Comparison of ENCODE assay signal across 8 cellular contexts in genomic region chr14:70317969-70318634, GRCh38. TPM values are rescaled to one million over a fixed set of nuclear protein-coding genes. Genes with fewer than 3 reads are reported as not detected.
A peak's percentile ranks its signal among the peaks of the same experiment; 100 is the strongest.
DNase-seq lines count a peak whose midpoint lies in the region; ATAC-seq, FAIRE-seq and TF ChIP-seq lines count a peak whose summit lies in the region.

No MANE protein-coding gene starts in this region.

- peak; percentile 50 to 64 for ATAC-seq in gastrocnemius medialis
- no peak for ATAC-seq in activated naive CD4-positive, alpha-beta T cell treated with anti-CD3 and anti-CD28 coated beads, Interleukin-2, amount 50 U/mL, for 72 hours
- ATAC-seq in HG02840 (IDR thresholded peaks at IDR 0.05; ENCODE audit: low FRiP score, unreplicated experiment): no peak
- ATAC-seq in GM21619 (IDR thresholded peaks at IDR 0.05; ENCODE audit: unreplicated experiment): no peak

- H3K9me3 Mint-ChIP-seq in activated naive CD4-positive, alpha-beta T cell treated with anti-CD3 and anti-CD28 coated beads, Interleukin-2, amount 50 U/mL, for 72 hours: peaks cover 0 to 6% of the 10 kb centered on the region in 2 donors

- H3K4me3 ChIP-seq in SJCRH30 (no peak overlapping the region), gastrocnemius medialis (no peak overlapping the region)

- H3K9me3 ChIP-seq in SJCRH30 (replicated peaks) (no peaks in the 10 kb centered on the region), gastrocnemius medialis (no peaks in the 10 kb centered on the region)

- no peak for TF ChIP-seq EP300 in Ishikawa (IDR thresholded peaks at IDR 0.05; ENCODE audit: borderline replicate concordance)

- no peak for TF ChIP-seq POLR2A in gastrocnemius medialis (IDR thresholded peaks at IDR 0.05)

- H3K27ac Mint-ChIP-seq in activated naive CD4-positive, alpha-beta T cell treated with anti-CD3 and anti-CD28 coated beads, Interleukin-2, amount 50 U/mL, for 72 hours: no peak overlapping the region

- peak; percentile 74 for TF ChIP-seq CTCF in D721Med (IDR thresholded peaks at IDR 0.05; ENCODE audit: insufficient read depth, missing control alignments)
- TF ChIP-seq CTCF in gastrocnemius medialis (IDR thresholded peaks at IDR 0.05 in 4 of 5, conservative IDR thresholded peaks at IDR 0.05 in 1 of 5): peak in 3 of 5 experiments; percentile 10 to 37 (median 21)

- FAIRE-seq in D721Med (lab: Jason Lieb, UNC): peak; percentile 46

- peak; percentile 68 for TF ChIP-seq RAD21 in Ishikawa (IDR thresholded peaks at IDR 0.05; ENCODE audit: low read depth)

- no peaks in the 10 kb centered on the region for H3K36me3 Mint-ChIP-seq in activated naive CD4-positive, alpha-beta T cell treated with anti-CD3 and anti-CD28 coated beads, Interleukin-2, amount 50 U/mL, for 72 hours

- H3K27me3 ChIP-seq in SJCRH30: no peaks in the 10 kb centered on the region
- no peaks in the 10 kb centered on the region for H3K27me3 ChIP-seq in gastrocnemius medialis

- intact Hi-C loops in gastrocnemius medialis (cut with DNase I; ENCODE audit: low total_unique reads): loop anchor here (2.0 to 5.0 kb wide), 2 partner anchors 271 to 499 kb away; no protein-coding TSS in a partner anchor

- H3K27ac ChIP-seq in SJCRH30 (no peak overlapping the region), gastrocnemius medialis (no peak overlapping the region)

- H3K36me3 ChIP-seq in SJCRH30 (no peaks in the 10 kb centered on the region), gastrocnemius medialis (no peaks in the 10 kb centered on the region)

- DNase-seq in D721Med (ENCODE audit: insufficient read length, low spot score) (no peak), SJCRH30 (peak; percentile 51 to 78), glomerular visceral epithelial cell (ENCODE audit: extremely low spot score) (peak; percentile 55), gastrocnemius medialis (no peak)
- no peak for DNase-seq in activated naive CD4-positive, alpha-beta T cell treated with anti-CD3 and anti-CD28 coated beads, Interleukin-2, amount 50 U/mL, for 72 hours (ENCODE audit: low spot score in 2 of 2)

- in situ Hi-C loops in gastrocnemius medialis (cut with MboI; ENCODE audit: low sequenced_read_pairs in 4 of 4): no loop called here

- no peaks in the 10 kb centered on the region for H3K4me1 ChIP-seq in SJCRH30
- no peaks in the 10 kb centered on the region for H3K4me1 ChIP-seq in gastrocnemius medialis

TF ChIP-seq in Ishikawa, 13 proteins besides CTCF, POLR2A, EP300 and RAD21:
- no peak for TF ChIP-seq EGR1 (IDR thresholded peaks at IDR 0.05)
- TF ChIP-seq CREB1 (IDR thresholded peaks at IDR 0.05; ENCODE audit: low read depth): no peak
- TF ChIP-seq FOXM1 (IDR thresholded peaks at IDR 0.05; ENCODE audit: borderline replicate concordance, low read depth): no peak
- TF ChIP-seq TCF12 (IDR thresholded peaks at IDR 0.05; ENCODE audit: low read depth): no peak
- TF ChIP-seq USF1 (IDR thresholded peaks at IDR 0.05): no peak
- no peak for TF ChIP-seq YY1 (IDR thresholded peaks at IDR 0.05; ENCODE audit: low read depth)
- no peak for TF ChIP-seq CEBPB (IDR thresholded peaks at IDR 0.05)
- TF ChIP-seq NFIC (IDR thresholded peaks at IDR 0.05): no peak
- no peak for TF ChIP-seq TEAD4 (IDR thresholded peaks at IDR 0.05)
- TF ChIP-seq ZBTB7A (IDR thresholded peaks at IDR 0.05; ENCODE audit: low read depth): no peak
- TF ChIP-seq TAF1 (IDR thresholded peaks at IDR 0.05; ENCODE audit: low read depth): no peak
- TF ChIP-seq, protein P1, sequence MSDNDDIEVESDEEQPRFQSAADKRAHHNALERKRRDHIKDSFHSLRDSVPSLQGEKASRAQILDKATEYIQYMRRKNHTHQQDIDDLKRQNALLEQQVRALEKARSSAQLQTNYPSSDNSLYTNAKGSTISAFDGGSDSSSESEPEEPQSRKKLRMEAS (IDR thresholded peaks at IDR 0.05): no peak
- TF ChIP-seq, protein P2, sequence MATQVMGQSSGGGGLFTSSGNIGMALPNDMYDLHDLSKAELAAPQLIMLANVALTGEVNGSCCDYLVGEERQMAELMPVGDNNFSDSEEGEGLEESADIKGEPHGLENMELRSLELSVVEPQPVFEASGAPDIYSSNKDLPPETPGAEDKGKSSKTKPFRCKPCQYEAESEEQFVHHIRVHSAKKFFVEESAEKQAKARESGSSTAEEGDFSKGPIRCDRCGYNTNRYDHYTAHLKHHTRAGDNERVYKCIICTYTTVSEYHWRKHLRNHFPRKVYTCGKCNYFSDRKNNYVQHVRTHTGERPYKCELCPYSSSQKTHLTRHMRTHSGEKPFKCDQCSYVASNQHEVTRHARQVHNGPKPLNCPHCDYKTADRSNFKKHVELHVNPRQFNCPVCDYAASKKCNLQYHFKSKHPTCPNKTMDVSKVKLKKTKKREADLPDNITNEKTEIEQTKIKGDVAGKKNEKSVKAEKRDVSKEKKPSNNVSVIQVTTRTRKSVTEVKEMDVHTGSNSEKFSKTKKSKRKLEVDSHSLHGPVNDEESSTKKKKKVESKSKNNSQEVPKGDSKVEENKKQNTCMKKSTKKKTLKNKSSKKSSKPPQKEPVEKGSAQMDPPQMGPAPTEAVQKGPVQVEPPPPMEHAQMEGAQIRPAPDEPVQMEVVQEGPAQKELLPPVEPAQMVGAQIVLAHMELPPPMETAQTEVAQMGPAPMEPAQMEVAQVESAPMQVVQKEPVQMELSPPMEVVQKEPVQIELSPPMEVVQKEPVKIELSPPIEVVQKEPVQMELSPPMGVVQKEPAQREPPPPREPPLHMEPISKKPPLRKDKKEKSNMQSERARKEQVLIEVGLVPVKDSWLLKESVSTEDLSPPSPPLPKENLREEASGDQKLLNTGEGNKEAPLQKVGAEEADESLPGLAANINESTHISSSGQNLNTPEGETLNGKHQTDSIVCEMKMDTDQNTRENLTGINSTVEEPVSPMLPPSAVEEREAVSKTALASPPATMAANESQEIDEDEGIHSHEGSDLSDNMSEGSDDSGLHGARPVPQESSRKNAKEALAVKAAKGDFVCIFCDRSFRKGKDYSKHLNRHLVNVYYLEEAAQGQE (IDR thresholded peaks at IDR 0.05; ENCODE audit: low read depth): no peak

RNA-seq across cellular contexts. Expression of gene COX16, which starts 41.4 kb away (rescaled TPM):
- 60.5 and 71.0 TPM in 2 replicates for total RNA-seq in SJCRH30 (2014; rRNA removed; shearing (Covaris generic))
- total RNA-seq in gastrocnemius medialis: 10 to 100 TPM; 16.8 to 38.6 (median 26.7) TPM
- 10 to 100 TPM; 46.5 to 69.4 TPM for total RNA-seq in activated naive CD4-positive, alpha-beta T cell treated with anti-CD3 and anti-CD28 coated beads, Interleukin-2, amount 50 U/mL, for 72 hours

Comparison
In these comparisons a context has a peak if more than half of its experiments do, and no peak if none do; other contexts are left out.
1. DNase-seq: peak in SJCRH30 (2 of 2) and glomerular visceral epithelial cell (single experiment); none in D721Med (single experiment), gastrocnemius medialis (0 of 2) and activated naive CD4-positive, alpha-beta T cell treated with anti-CD3 and anti-CD28 coated beads, Interleukin-2, amount 50 U/mL, for 72 hours (0 of 2).
2. ATAC-seq: peak in gastrocnemius medialis (2 of 2); none in activated naive CD4-positive, alpha-beta T cell treated with anti-CD3 and anti-CD28 coated beads, Interleukin-2, amount 50 U/mL, for 72 hours (0 of 2), HG02840 (single experiment) and GM21619 (single experiment).